19 cellular contexts compared by ENCODE assay signal in genomic region chr11:122778148-122778547, GRCh38.
DNase-seq lines count a peak whose midpoint lies in the region; ATAC-seq and TF ChIP-seq lines count a peak whose summit lies in the region.
"Had no signal": no experiment of that assay in that cellular context is flagged by ENCODE, and none has a peak within 500 bp of the region (broad histone marks: within the 10 kb centered on the region; RNA-seq: fewer than 3 reads in every experiment).

No MANE protein-coding gene starts in this region.

- H3K27ac ChIP-seq in right lobe of liver, result no peak overlapping the region
- H3K27ac ChIP-seq: heart right ventricle, stomach, vagina, VCaP had no signal

- H3K36me3 ChIP-seq in right lobe of liver, result no peaks in the 10 kb centered on the region
- H3K36me3 ChIP-seq: vagina had no signal

- BruUV-seq in Calu3 (replicated peaks; lab: Mats Ljungman, UMichigan), result no TSS peak

- CTCF ChIA-PET in Calu3 (lab: Charles Lee), result no interaction called here

- H3K27ac Mint-ChIP-seq in Calu3 (ENCODE audit: unreplicated experiment), result peak overlapping the region; percentile 27

- H3K9me3 Mint-ChIP-seq in Calu3 (ENCODE audit: low read depth, unreplicated experiment), result no peaks in the 10 kb centered on the region

- H3K27me3 ChIP-seq in right lobe of liver, result peaks cover 0 to 4% of the 10 kb centered on the region in 2 donors
- H3K27me3 ChIP-seq: vagina had no signal

- no peak overlapping the region for H3K4me3 Mint-ChIP-seq in Calu3 (ENCODE audit: low read depth, unreplicated experiment)

- H3K9me3 ChIP-seq in right lobe of liver, result no peaks in the 10 kb centered on the region
- H3K9me3 ChIP-seq: heart right ventricle, mucosa of descending colon, SK-N-SH, stomach, vagina had no signal

- TF ChIP-seq CTCF in Calu3 (IDR thresholded peaks at IDR 0.05; ENCODE audit: unreplicated experiment) (no peak), fibroblast of pulmonary artery (IDR thresholded peaks at IDR 0.05; ENCODE audit: low read length, missing control alignments) (no peak), right lobe of liver (IDR thresholded peaks at IDR 0.05) (no peak)

- TF ChIP-seq POLR2A in right lobe of liver (IDR thresholded peaks at IDR 0.05), result no peak

- H3K36me3 Mint-ChIP-seq in Calu3 (ENCODE audit: insufficient read depth, unreplicated experiment), result peaks cover 37% of the 10 kb centered on the region

- no peak for ATAC-seq in right lobe of liver
- no peak for ATAC-seq in HG02678 (IDR thresholded peaks at IDR 0.05; ENCODE audit: unreplicated experiment)
- ATAC-seq in HG02763 (IDR thresholded peaks at IDR 0.05; ENCODE audit: unreplicated experiment), result no peak
- ATAC-seq: heart right ventricle, mucosa of descending colon had no signal

- DNase-seq in A172 (ENCODE audit: low spot score) (peak; percentile 16), Calu3 (no peak), RPMI7951 (ENCODE audit: low read depth) (peak; percentile 39), fibroblast of pulmonary artery (ENCODE audit: low read depth) (peak; percentile 41), right lobe of liver (no peak), NK-92 (lab: John Stamatoyannopoulos, UW; ENCODE audit: unreplicated experiment) (no peak)
- DNase-seq: activated CD8-positive, alpha-beta memory T cell treated with anti-CD3 and anti-CD28 coated beads, Interleukin-2, amount 50 U/mL, for 48 hours; erythroblast; heart right ventricle; KG1; mucosa of descending colon; NCI-H1436; NCI-H446; SK-N-SH; stomach had no signal

- no peaks in the 10 kb centered on the region for H3K27me3 Mint-ChIP-seq in Calu3 (ENCODE audit: unreplicated experiment)

- H3K4me1 ChIP-seq in right lobe of liver, result no peaks in the 10 kb centered on the region

- peaks cover 47% of the 10 kb centered on the region for H3K4me1 Mint-ChIP-seq in Calu3 (ENCODE audit: low read depth, unreplicated experiment)

- WGBS in right lobe of liver (ENCODE audit: insufficient coverage, low coverage, low lambda C conversion rate, missing lambda C conversion rate), result 55% methylated on average over 2 of the region's 2 CpGs

- intact Hi-C loops in Calu3 (cut with micrococcal nuclease; ENCODE audit: unreplicated experiment), result no loop called here
- intact Hi-C loops in right lobe of liver (cut with DNase I), result no loop called here

- H3K4me3 ChIP-seq in fibroblast of pulmonary artery (replicated peaks; ENCODE audit: low read depth, low read length), result no peak overlapping the region
- H3K4me3 ChIP-seq in right lobe of liver, result no peak overlapping the region
- H3K4me3 ChIP-seq: heart right ventricle, mucosa of descending colon, stomach, vagina had no signal

Comparison
In these comparisons a context has a peak if more than half of its experiments do, and no peak if none do; other contexts are left out.
1. DNase-seq: peak in A172 (single experiment), RPMI7951 (single experiment) and fibroblast of pulmonary artery (single experiment); none in Calu3 (single experiment), right lobe of liver (0 of 3) and NK-92 (single experiment).